Comparison of ENCODE assay signal across 20 cellular contexts in genomic region chr9:13661014-13661413, GRCh38.
DNase-seq lines count a peak whose midpoint lies in the region; ATAC-seq, FAIRE-seq and TF ChIP-seq lines count a peak whose summit lies in the region.
"Had no signal": no experiment of that assay in that cellular context is flagged by ENCODE, and none has a peak within 500 bp of the region (broad histone marks: within the 10 kb centered on the region; RNA-seq: fewer than 3 reads in every experiment).

No MANE protein-coding gene starts in this region.

- no peaks in the 10 kb centered on the region for H3K36me3 ChIP-seq in HepG2 (replicated peaks in 1 of 2; ENCODE audit: control insufficient read depth in 1 of 2, insufficient read depth in 2 of 2, low read length in 2 of 2)
- no peaks in the 10 kb centered on the region for H3K36me3 ChIP-seq in right lobe of liver
- H3K36me3 ChIP-seq in OCI-LY3 (replicated peaks; ENCODE audit: low read depth, low read length), result no peaks in the 10 kb centered on the region
- H3K36me3 ChIP-seq in small intestine (ENCODE audit: control insufficient read depth in 2 of 2, insufficient read depth in 2 of 2, low read length in 2 of 2), result no peaks in the 10 kb centered on the region
- H3K36me3 ChIP-seq: pancreas, SJSA1 had no signal

- no peak overlapping the region for H3K27ac ChIP-seq in HepG2 (ENCODE audit: extremely low read length, insufficient read depth, low read length)
- H3K27ac ChIP-seq in right lobe of liver, result no peak overlapping the region
- H3K27ac ChIP-seq in OCI-LY3 (ENCODE audit: low read length), result peak overlapping the region; percentile 22; the same call in 1 of the 2 replicates
- no peak overlapping the region for H3K27ac ChIP-seq in small intestine (ENCODE audit: low read depth in 1 of 2, low read length in 1 of 2)
- H3K27ac ChIP-seq: pancreas, SJSA1 had no signal

- H3K36me3 Mint-ChIP-seq in HFFc6 (ENCODE audit: low read depth), result no peaks in the 10 kb centered on the region
- no peaks in the 10 kb centered on the region for H3K36me3 Mint-ChIP-seq in progenitor cell of endocrine pancreas (ENCODE audit: insufficient read depth)

- no peak overlapping the region for H2AFZ ChIP-seq in HepG2 (ENCODE audit: low read length)
- peak overlapping the region; percentile 95 for H2AFZ ChIP-seq in OCI-LY3 (ENCODE audit: low read depth, low read length)

- FAIRE-seq in HepG2 (lab: Jason Lieb, UNC) (no peak), small intestine (lab: Jason Lieb, UNC) (no peak)
- FAIRE-seq: pancreas, urothelium cell line had no signal

- DNase-seq in HepG2 (ENCODE audit: low spot score) (no peak), right lobe of liver (no peak), HFFc6 (no peak), small intestine (peak; percentile 2), progenitor cell of endocrine pancreas (ENCODE audit: low spot score, unreplicated experiment) (no peak), hepatic stellate cell (ENCODE audit: low spot score) (no peak)
- DNase-seq: activated CD4-positive, alpha-beta T cell treated with anti-CD3 and anti-CD28 coated beads for 1 hour; activated effector memory CD4-positive, alpha-beta T cell treated with Interleukin-2 at 50 U/mL for 16 hours; amniotic stem cell; CD4-positive, alpha-beta T cell; NCI-H524 treated with DMSO at 0.1 percent for 48 hours; pancreas; stimulated activated CD4-positive, alpha-beta T cell treated with anti-CD3 and anti-CD28 coated beads, Interleukin-4, amount 100 ng/mL, for 24 hours had no signal

- H3K4me1 Mint-ChIP-seq in HFFc6 (ENCODE audit: low read depth) (peaks cover 13% of the 10 kb centered on the region; the same call in 1 of the 2 replicates), progenitor cell of endocrine pancreas (ENCODE audit: low read depth) (no peaks in the 10 kb centered on the region)

- in situ Hi-C loops in HepG2 (cut with HindIII; ENCODE audit: extremely low pct_ligation_motif_present, low pct_unique_long_range_greater_than_20kb), result no loop called here

- WGBS in HepG2 (ENCODE audit: low lambda C conversion rate), result 0% methylated on average over 3 of the region's 3 CpGs
- 66% methylated on average over 3 of the region's 3 CpGs for WGBS in right lobe of liver (ENCODE audit: insufficient coverage, low coverage, low lambda C conversion rate, missing lambda C conversion rate)
- WGBS in small intestine, 3 donors, result 46 to 71% (median 51%) methylated on average over 3 of the region's 3 CpGs

- no TSS peak for BruUV-seq in HepG2 (replicated peaks; lab: Mats Ljungman, UMichigan)

- TF ChIP-seq POLR2A in HepG2 (IDR thresholded peaks at IDR 0.05; ENCODE audit: insufficient read depth in 1 of 2, low read depth in 2 of 2, low read length in 2 of 2), result no peak
- TF ChIP-seq POLR2A in right lobe of liver (IDR thresholded peaks at IDR 0.05), result no peak

- peak overlapping the region; percentile 23; the same call in 1 of the 2 replicates for H3K4me2 ChIP-seq in HepG2 (ENCODE audit: low read depth, low read length)
- peak overlapping the region; percentile 63 for H3K4me2 ChIP-seq in OCI-LY3 (ENCODE audit: low read length)
- H3K4me2 ChIP-seq: smooth muscle cell had no signal

- H3K79me2 ChIP-seq in HepG2 (ENCODE audit: insufficient read depth, low read length) (no peaks in the 10 kb centered on the region), OCI-LY3 (ENCODE audit: low read length) (no peaks in the 10 kb centered on the region)

- peak overlapping the region; percentile 83 for H3K4me3 Mint-ChIP-seq in HFFc6
- H3K4me3 Mint-ChIP-seq in progenitor cell of endocrine pancreas (ENCODE audit: low read depth), result no peak overlapping the region
- H3K4me3 Mint-ChIP-seq: CD4-positive, alpha-beta T cell had no signal

- POLR2A ChIA-PET in HepG2 (lab: Yijun Ruan, JAX), result no interaction called here

- no peak for ATAC-seq in HepG2
- no peak for ATAC-seq in right lobe of liver
- no peak for ATAC-seq in GM21367 (IDR thresholded peaks at IDR 0.05; ENCODE audit: unreplicated experiment)
- ATAC-seq: esophagus mucosa, pancreas had no signal

- no peaks in the 10 kb centered on the region for H3K27me3 ChIP-seq in HepG2 (ENCODE audit: control insufficient read depth in 1 of 2, insufficient read depth in 2 of 2, low read length in 2 of 2)
- H3K27me3 ChIP-seq in right lobe of liver, result no peaks in the 10 kb centered on the region
- no peaks in the 10 kb centered on the region for H3K27me3 ChIP-seq in OCI-LY3 (ENCODE audit: low read depth, low read length)
- no peaks in the 10 kb centered on the region for H3K27me3 ChIP-seq in small intestine (ENCODE audit: control insufficient read depth in 2 of 2, insufficient read depth in 2 of 2, low read length in 2 of 2)
- H3K27me3 ChIP-seq: pancreas, SJSA1 had no signal

- intact Hi-C loops in HepG2 (cut with micrococcal nuclease; ENCODE audit: unreplicated experiment) (no loop called here), right lobe of liver (cut with DNase I) (no loop called here)

- CTCF ChIA-PET in HepG2 (lab: Yijun Ruan, JAX; ENCODE audit: low intra/inter-chr PET ratio, low total read pairs), result no interaction called here

- H3K4me3 ChIP-seq in HepG2 (replicated peaks in 1 of 3; ENCODE audit: insufficient read depth in 1 of 3, low read depth in 2 of 3, low read length in 3 of 3) (no peak overlapping the region), right lobe of liver (no peak overlapping the region), OCI-LY3 (ENCODE audit: low read length) (peak overlapping the region; percentile 43), small intestine (ENCODE audit: low read depth in 1 of 2, low read length in 2 of 2) (no peak overlapping the region)
- H3K4me3 ChIP-seq: lung, pancreas, SJSA1, smooth muscle cell had no signal

- H3K9me3 ChIP-seq in HepG2 (ENCODE audit: low read length) (no peaks in the 10 kb centered on the region), right lobe of liver (no peaks in the 10 kb centered on the region), OCI-LY3 (ENCODE audit: insufficient read depth, low read length) (no peaks in the 10 kb centered on the region), small intestine (ENCODE audit: control insufficient read depth, low read depth) (no peaks in the 10 kb centered on the region)
- H3K9me3 ChIP-seq: pancreas, SJSA1 had no signal

- no peaks in the 10 kb centered on the region for H3K9me3 Mint-ChIP-seq in HFFc6
- no peaks in the 10 kb centered on the region for H3K9me3 Mint-ChIP-seq in progenitor cell of endocrine pancreas (ENCODE audit: low read depth)

- no peaks in the 10 kb centered on the region; the same call in 1 of the 2 replicates for H3K27me3 Mint-ChIP-seq in HFFc6 (ENCODE audit: insufficient read depth)
- no peaks in the 10 kb centered on the region for H3K27me3 Mint-ChIP-seq in progenitor cell of endocrine pancreas
- H3K27me3 Mint-ChIP-seq: CD4-positive, alpha-beta T cell had no signal

- no peaks in the 10 kb centered on the region for H3K4me1 ChIP-seq in HepG2 (ENCODE audit: insufficient read depth, low read length)
- H3K4me1 ChIP-seq in right lobe of liver, result no peaks in the 10 kb centered on the region
- H3K4me1 ChIP-seq in OCI-LY3 (ENCODE audit: low read length), result peaks cover 20% of the 10 kb centered on the region
- no peaks in the 10 kb centered on the region for H3K4me1 ChIP-seq in small intestine (ENCODE audit: control insufficient read depth in 2 of 2, insufficient read depth in 1 of 2, low read depth in 1 of 2, low read length in 1 of 2)
- H3K4me1 ChIP-seq: pancreas, SJSA1 had no signal

- peak overlapping the region; percentile 39; the same call in 1 of the 2 replicates for H3K27ac Mint-ChIP-seq in HFFc6
- no peak overlapping the region for H3K27ac Mint-ChIP-seq in progenitor cell of endocrine pancreas
- H3K27ac Mint-ChIP-seq: CD4-positive, alpha-beta T cell had no signal

- no peak for TF ChIP-seq RAD21 in HepG2 (CRISPR knock-in tag; IDR thresholded peaks at IDR 0.05)

- H4K20me1 ChIP-seq in HepG2 (ENCODE audit: insufficient read depth, low read length), result no peaks in the 10 kb centered on the region
- H4K20me1 ChIP-seq in OCI-LY3 (ENCODE audit: insufficient read depth, low read length), result no peaks in the 10 kb centered on the region

- TF ChIP-seq CTCF in HepG2 (CRISPR knock-in tag; IDR thresholded peaks at IDR 0.05) (no peak), right lobe of liver (IDR thresholded peaks at IDR 0.05) (no peak), HFFc6 (IDR thresholded peaks at IDR 0.05) (no peak), OCI-LY3 (IDR thresholded peaks at IDR 0.05; ENCODE audit: low read depth, low read length) (no peak), progenitor cell of endocrine pancreas (IDR thresholded peaks at IDR 0.05; ENCODE audit: unreplicated experiment) (no peak)

- H3K9ac ChIP-seq in HepG2 (ENCODE audit: insufficient read depth, low read depth, low read length) (no peak overlapping the region), OCI-LY3 (ENCODE audit: low read length) (no peak overlapping the region)

- TF ChIP-seq EP300 in HepG2 (IDR thresholded peaks at IDR 0.05; ENCODE audit: low read depth in 2 of 2, low read length in 2 of 2) (no peak), HepG2 (CRISPR knock-in tag; IDR thresholded peaks at IDR 0.05; ENCODE audit: borderline replicate concordance) (no peak)

TF ChIP-seq in HepG2, 621 proteins besides CTCF, POLR2A, EP300 and RAD21:
- TF ChIP-seq TEAD3 (CRISPR knock-in tag; optimal IDR thresholded peaks at IDR 0.05; ENCODE audit: borderline replicate concordance) (no peak), SP4 (CRISPR knock-in tag; IDR thresholded peaks at IDR 0.05) (no peak), CBX1 (IDR thresholded peaks at IDR 0.05; ENCODE audit: low read depth) (no peak), POGK (CRISPR knock-in tag; conservative IDR thresholded peaks at IDR 0.05) (no peak), ZNF549 (CRISPR knock-in tag; IDR thresholded peaks at IDR 0.05) (no peak), ZNF670 (CRISPR knock-in tag; IDR thresholded peaks at IDR 0.05; ENCODE audit: borderline replicate concordance) (no peak), HNRNPLL (IDR thresholded peaks at IDR 0.05; ENCODE audit: low read depth, low read length, poor library complexity, severe bottlenecking) (no peak)
TF ChIP-seq in HepG2: peak in this region for 0.
